ENCODE assay signal across 14 cellular contexts in the genomic region with DNA sequence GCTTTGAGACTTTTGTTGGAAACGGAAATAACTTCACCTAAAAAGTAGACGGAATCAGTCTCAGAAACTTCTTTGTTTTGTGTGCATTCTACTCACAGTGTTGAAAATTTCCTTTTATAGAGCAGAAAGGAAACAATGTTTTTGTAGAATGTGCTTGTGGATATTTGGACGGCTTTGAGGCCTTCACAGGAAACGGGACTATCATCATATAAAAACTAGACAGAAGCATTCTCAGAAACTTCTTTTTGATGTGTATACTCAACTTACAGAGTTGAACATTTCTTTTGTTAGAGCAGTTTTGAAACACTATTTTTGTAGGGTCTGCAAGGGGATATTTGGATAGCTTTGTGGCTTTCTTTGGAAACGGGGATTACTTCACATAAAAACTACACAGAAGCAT.
DNase-seq lines count a peak whose midpoint lies in the region; ATAC-seq and TF ChIP-seq lines count a peak whose summit lies in the region.
"Had no signal": no experiment of that assay in that cellular context is flagged by ENCODE, and none has a peak within 500 bp of the region (broad histone marks: within the 10 kb centered on the region; RNA-seq: fewer than 3 reads in every experiment).

No MANE protein-coding gene starts in this region.

- intact Hi-C loops in activated naive CD4-positive, alpha-beta T cell treated with anti-CD3 and anti-CD28 coated beads for 36 hours (cut with micrococcal nuclease), result no loop called here
- intact Hi-C loops in CD4-positive, alpha-beta T cell (cut with DNase I, micrococcal nuclease), result no loop called here

- no peaks in the 10 kb centered on the region for H3K9me3 ChIP-seq in CD4-positive, alpha-beta T cell (ENCODE audit: control insufficient read depth, low read length)

- H3K27ac Mint-ChIP-seq in activated naive CD4-positive, alpha-beta T cell treated with anti-CD3 and anti-CD28 coated beads for 36 hours, result peak overlapping the region; percentile 39
- peak overlapping the region; percentile 48 for H3K27ac Mint-ChIP-seq in CD4-positive, alpha-beta T cell
- peak overlapping the region; percentile 80 to 89 for H3K27ac Mint-ChIP-seq in T-cell
- H3K27ac Mint-ChIP-seq in activated naive CD8-positive, alpha-beta T cell treated with anti-CD3 and anti-CD28 coated beads, Interleukin-2, amount 10 ng/mL, durations not matched to agents 7 days and 5 days, result peak overlapping the region; percentile 72
- H3K27ac Mint-ChIP-seq: CD14-positive monocyte, GM23338, H9 had no signal

- no peak overlapping the region for H3K4me3 Mint-ChIP-seq in activated naive CD4-positive, alpha-beta T cell treated with anti-CD3 and anti-CD28 coated beads for 36 hours
- peak overlapping the region; percentile 12 for H3K4me3 Mint-ChIP-seq in CD4-positive, alpha-beta T cell
- peak overlapping the region in 1 of 3 donors; percentile 25 for H3K4me3 Mint-ChIP-seq in T-cell
- no peak overlapping the region for H3K4me3 Mint-ChIP-seq in activated naive CD8-positive, alpha-beta T cell treated with anti-CD3 and anti-CD28 coated beads, Interleukin-2, amount 10 ng/mL, durations not matched to agents 7 days and 5 days
- H3K4me3 Mint-ChIP-seq: CD14-positive monocyte, GM23338, H9 had no signal

- no peak for DNase-seq in activated naive CD4-positive, alpha-beta T cell treated with anti-CD3 and anti-CD28 coated beads for 36 hours
- DNase-seq in activated naive CD4-positive, alpha-beta T cell treated with Interleukin-2 at 50 U/mL for 16 hours, result no peak
- DNase-seq in CD4-positive, alpha-beta T cell, result no peak
- DNase-seq in T-cell, result no peak
- DNase-seq in activated naive CD8-positive, alpha-beta T cell treated with anti-CD3 and anti-CD28 coated beads, Interleukin-2, amount 10 ng/mL, durations not matched to agents 7 days and 5 days, result no peak
- no peak for DNase-seq in AG08396 (ENCODE audit: low spot score)
- DNase-seq in LoVo (ENCODE audit: low spot score), result no peak
- DNase-seq: Calu3, DMS79, EL, H9 had no signal

- H3K27me3 ChIP-seq in CD4-positive, alpha-beta T cell (ENCODE audit: control insufficient read depth, insufficient read depth, low read length), result no peaks in the 10 kb centered on the region

- H3K27ac ChIP-seq in CD4-positive, alpha-beta T cell (ENCODE audit: low read depth, low read length), result no peak overlapping the region

- ATAC-seq in CD4-positive, alpha-beta T cell (ENCODE audit: poor library complexity), result no peak
- peak in 1 of 4 experiments; percentile 51 for ATAC-seq in T-cell (replicated peaks in 1 of 4)
- ATAC-seq in activated naive CD8-positive, alpha-beta T cell treated with anti-CD3 and anti-CD28 coated beads, Interleukin-2, amount 10 ng/mL, durations not matched to agents 7 days and 5 days (ENCODE audit: low read depth), result no peak
- ATAC-seq: GM23338, HepG2 had no signal

- peaks cover 33% of the 10 kb centered on the region for H3K36me3 Mint-ChIP-seq in activated naive CD4-positive, alpha-beta T cell treated with anti-CD3 and anti-CD28 coated beads for 36 hours (ENCODE audit: low read depth)
- H3K36me3 Mint-ChIP-seq in CD4-positive, alpha-beta T cell (ENCODE audit: low read depth), result peaks cover 8% of the 10 kb centered on the region
- peaks cover 27% of the 10 kb centered on the region for H3K36me3 Mint-ChIP-seq in T-cell
- H3K36me3 Mint-ChIP-seq in activated naive CD8-positive, alpha-beta T cell treated with anti-CD3 and anti-CD28 coated beads, Interleukin-2, amount 10 ng/mL, durations not matched to agents 7 days and 5 days, result peaks cover 62% of the 10 kb centered on the region
- H3K36me3 Mint-ChIP-seq: CD14-positive monocyte had no signal

- no peaks in the 10 kb centered on the region for H3K27me3 Mint-ChIP-seq in activated naive CD4-positive, alpha-beta T cell treated with anti-CD3 and anti-CD28 coated beads for 36 hours (ENCODE audit: low read depth)
- no peaks in the 10 kb centered on the region for H3K27me3 Mint-ChIP-seq in CD4-positive, alpha-beta T cell
- no peaks in the 10 kb centered on the region for H3K27me3 Mint-ChIP-seq in T-cell
- no peaks in the 10 kb centered on the region for H3K27me3 Mint-ChIP-seq in activated naive CD8-positive, alpha-beta T cell treated with anti-CD3 and anti-CD28 coated beads, Interleukin-2, amount 10 ng/mL, durations not matched to agents 7 days and 5 days

- CTCF ChIA-PET in activated naive CD4-positive, alpha-beta T cell treated with anti-CD3 and anti-CD28 coated beads for 36 hours (lab: Charles Lee), result no interaction called here
- CTCF ChIA-PET in CD4-positive, alpha-beta T cell (lab: Charles Lee), result no interaction called here
- CTCF ChIA-PET in T-cell (lab: Charles Lee), result no interaction called here

- H3K4me1 Mint-ChIP-seq in activated naive CD4-positive, alpha-beta T cell treated with anti-CD3 and anti-CD28 coated beads for 36 hours (ENCODE audit: low read depth), result peaks cover 53% of the 10 kb centered on the region
- peaks cover 15% of the 10 kb centered on the region for H3K4me1 Mint-ChIP-seq in CD4-positive, alpha-beta T cell (ENCODE audit: low read depth)
- peaks cover 29 to 55% (median 31%) of the 10 kb centered on the region in 3 donors for H3K4me1 Mint-ChIP-seq in T-cell
- peaks cover 8% of the 10 kb centered on the region for H3K4me1 Mint-ChIP-seq in activated naive CD8-positive, alpha-beta T cell treated with anti-CD3 and anti-CD28 coated beads, Interleukin-2, amount 10 ng/mL, durations not matched to agents 7 days and 5 days
- H3K4me1 Mint-ChIP-seq: CD14-positive monocyte, GM23338, H9 had no signal

- POLR2A ChIA-PET in CD4-positive, alpha-beta T cell (lab: Charles Lee), result no interaction called here
- POLR2A ChIA-PET in T-cell (lab: Charles Lee), result no interaction called here
- POLR2A ChIA-PET in activated naive CD8-positive, alpha-beta T cell treated with anti-CD3 and anti-CD28 coated beads, Interleukin-2, amount 10 ng/mL, durations not matched to agents 7 days and 5 days (lab: Charles Lee), result no interaction called here

- H3K9me3 Mint-ChIP-seq in activated naive CD4-positive, alpha-beta T cell treated with anti-CD3 and anti-CD28 coated beads for 36 hours, result peaks cover 11% of the 10 kb centered on the region
- peaks cover 3% of the 10 kb centered on the region for H3K9me3 Mint-ChIP-seq in CD4-positive, alpha-beta T cell
- peaks cover 0 to 23% (median 9%) of the 10 kb centered on the region in 3 donors for H3K9me3 Mint-ChIP-seq in T-cell
- H3K9me3 Mint-ChIP-seq in activated naive CD8-positive, alpha-beta T cell treated with anti-CD3 and anti-CD28 coated beads, Interleukin-2, amount 10 ng/mL, durations not matched to agents 7 days and 5 days, result peaks cover 26% of the 10 kb centered on the region
- H3K9me3 Mint-ChIP-seq: GM23338 had no signal

- TF ChIP-seq CTCF in CD4-positive, alpha-beta T cell (IDR thresholded peaks at IDR 0.05), result no peak
